8 cellular contexts compared by ENCODE assay signal in the genomic region with DNA sequence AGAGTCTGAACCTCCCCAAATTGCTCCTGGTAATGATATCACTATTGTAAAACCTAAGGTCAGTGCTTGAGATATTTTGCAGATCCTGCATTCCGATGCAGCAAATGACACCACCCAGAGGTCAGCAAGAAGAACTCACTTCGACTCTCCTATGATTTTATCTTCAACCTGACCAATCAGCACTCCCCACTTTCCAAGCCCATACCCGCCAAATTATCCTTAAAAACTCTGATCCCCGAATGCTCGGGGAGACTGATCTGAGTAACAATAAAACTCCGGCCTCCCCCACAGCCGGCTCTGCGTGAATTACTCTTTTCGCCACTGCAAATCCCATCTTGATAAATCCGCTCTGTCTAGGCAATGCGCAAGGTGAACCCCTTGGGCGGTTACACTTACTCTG. TPM values are rescaled to one million over a fixed set of nuclear protein-coding genes. Genes with fewer than 3 reads are reported as not detected.
DNase-seq lines count a peak whose midpoint lies in the region; ATAC-seq and TF ChIP-seq lines count a peak whose summit lies in the region.

No MANE protein-coding gene starts in this region.

- peaks cover 6% of the 10 kb centered on the region for H3K4me1 ChIP-seq in muscle layer of colon (ENCODE audit: insufficient read depth, low read length)

- H3K36me3 ChIP-seq in muscle layer of colon (ENCODE audit: insufficient read depth, low read length), result peaks cover 7% of the 10 kb centered on the region

- H3K4me3 ChIP-seq in coronary artery (peak overlapping the region; percentile 78), muscle layer of colon (ENCODE audit: low read depth in 1 of 2, low read length in 2 of 2) (peak overlapping the region; percentile 22 to 62)

- H3K9ac ChIP-seq in muscle layer of colon (ENCODE audit: low read length), result peak overlapping the region; percentile 66

- H3K9me3 ChIP-seq in muscle layer of colon (ENCODE audit: low read length), result no peaks in the 10 kb centered on the region

- peak; percentile 68 for DNase-seq in ELR (ENCODE audit: low read depth)
- DNase-seq in M059J (ENCODE audit: low read depth), result peak; percentile 68
- DNase-seq in coronary artery (ENCODE audit: low spot score), result no peak
- no peak for DNase-seq in inferior parietal cortex (ENCODE audit: extremely low spot score)
- no peak for DNase-seq in T-helper 9 cell

- H3K27ac ChIP-seq in coronary artery (peak overlapping the region; percentile 96 to 98), muscle layer of colon (ENCODE audit: low read depth, low read length) (peak overlapping the region; percentile 83)

- no peaks in the 10 kb centered on the region for H3K27me3 ChIP-seq in muscle layer of colon (ENCODE audit: control insufficient read depth in 1 of 2, insufficient read depth in 2 of 2, low read length in 2 of 2)

- ATAC-seq in HG03432 (IDR thresholded peaks at IDR 0.05; ENCODE audit: unreplicated experiment), result no peak
- no peak for ATAC-seq in GM21447 (IDR thresholded peaks at IDR 0.05; ENCODE audit: unreplicated experiment)

- TF ChIP-seq CTCF in coronary artery (IDR thresholded peaks at IDR 0.05), result no peak

RNA-seq across cellular contexts. Expression of a gene that starts 1.2 kb away (rescaled TPM):
- 390 and 816 TPM in 2 replicates for total RNA-seq in M059J (2014; rRNA removed; shearing (Covaris generic))

RNA-seq across cellular contexts. Expression of a gene that starts 1.6 kb away (rescaled TPM):
- 29.8 and 33.6 TPM in 2 replicates for total RNA-seq in M059J (2014; rRNA removed; shearing (Covaris generic))

Comparison
In these comparisons a context has a peak if more than half of its experiments do, and no peak if none do; other contexts are left out.
1. DNase-seq: peak in ELR (single experiment) and M059J (single experiment); none in coronary artery (single experiment), inferior parietal cortex (single experiment) and T-helper 9 cell (single experiment).